ENCODE assay signal across 9 cellular contexts in genomic region chr10:35167342-35167741, GRCh38.
"Had no signal": no experiment of that assay in that cellular context is flagged by ENCODE, and none has a peak within 500 bp of the region (broad histone marks: within the 10 kb centered on the region; RNA-seq: fewer than 3 reads in every experiment).

No MANE protein-coding gene starts in this region.

- FAIRE-seq: H1, H54 had no signal

- H2AFZ ChIP-seq: GM23338 had no signal

- H3K27ac Mint-ChIP-seq: GM23338, H9, HFFc6 had no signal

- H3K27ac ChIP-seq: KMS-11 had no signal

- DNase-seq: H9, HCEC 1CT, HFFc6, IMR-90, KBM-7 had no signal

- H3K4me3 ChIP-seq: GM23338 had no signal

- H3K4me1 Mint-ChIP-seq: GM23338, H9 had no signal

- H3K9ac ChIP-seq: KMS-11 had no signal

- ATAC-seq: GM23338 had no signal

- H3K4me2 ChIP-seq: GM23338, KMS-11 had no signal

- H3K4me3 Mint-ChIP-seq: GM23338, H9, HFFc6 had no signal

- H3K9me3 Mint-ChIP-seq: HFFc6 had no signal
